20 cellular contexts compared by ENCODE assay signal in the genomic region with DNA sequence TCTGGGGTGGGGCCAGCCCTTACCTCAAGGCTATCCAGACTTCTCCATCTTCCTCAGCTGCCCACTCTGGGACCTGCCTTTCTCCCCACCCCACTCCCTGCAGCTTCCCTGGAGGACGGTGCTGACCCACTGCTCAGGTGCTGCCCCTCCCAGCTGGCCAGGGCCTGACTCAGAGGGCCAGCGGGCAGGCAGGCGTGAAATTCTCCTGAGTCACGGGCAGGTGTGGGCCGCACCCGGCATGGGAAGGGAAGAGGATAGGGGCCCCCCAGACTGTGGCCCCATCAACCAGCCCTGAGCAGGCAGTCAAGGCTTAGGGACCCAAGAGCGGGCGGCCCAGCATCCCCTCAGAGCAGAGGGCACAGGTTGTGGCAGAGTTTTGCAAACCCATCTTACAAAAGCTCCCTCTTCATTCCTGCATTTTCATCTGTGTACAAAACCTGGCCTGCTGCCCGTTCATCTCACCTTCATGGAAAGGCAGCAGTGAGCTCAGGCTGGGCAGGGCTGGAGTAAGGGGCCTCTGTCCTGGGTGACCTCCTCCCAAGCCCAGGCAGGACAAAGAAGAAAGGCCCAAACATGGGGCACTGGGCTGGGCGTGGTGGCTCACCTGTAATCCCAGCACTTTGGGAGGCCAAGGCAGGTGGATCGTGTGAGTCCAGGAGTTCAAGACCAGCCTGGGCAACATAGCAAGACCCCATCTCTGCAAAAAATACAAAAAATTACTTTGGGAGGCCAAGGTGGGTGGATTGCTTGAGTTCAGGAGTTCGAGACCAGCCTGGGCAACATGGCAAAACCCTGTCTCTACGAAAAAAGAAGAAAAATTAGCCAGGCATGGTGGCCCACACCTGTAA. TPM values are rescaled to one million over a fixed set of nuclear protein-coding genes. Genes with fewer than 3 reads are reported as not detected.
DNase-seq lines count a peak whose midpoint lies in the region; ATAC-seq and TF ChIP-seq lines count a peak whose summit lies in the region.
"Had no signal": no experiment of that assay in that cellular context is flagged by ENCODE, and none has a peak within 500 bp of the region (broad histone marks: within the 10 kb centered on the region; RNA-seq: fewer than 3 reads in every experiment).

No MANE protein-coding gene starts in this region.

- H3K4me1 ChIP-seq in parathyroid adenoma, result peaks cover 7% of the 10 kb centered on the region
- H3K4me1 ChIP-seq in CD8-positive, alpha-beta T cell (ENCODE audit: insufficient read depth, low read length), result no peaks in the 10 kb centered on the region
- peaks cover 20% of the 10 kb centered on the region for H3K4me1 ChIP-seq in mesenchymal stem cell (ENCODE audit: control insufficient read depth, insufficient read depth, low read depth, low read length)
- H3K4me1 ChIP-seq: prostate gland, upper lobe of left lung had no signal

- H3K9me3 Mint-ChIP-seq in CD8-positive, alpha-beta T cell, result no peaks in the 10 kb centered on the region
- H3K9me3 Mint-ChIP-seq: IgD-negative memory B cell; stimulated activated naive B cell treated with anti-CD40 and anti-IgM and Interleukin-4, amounts not matched to agents 10 μg/mL and 1 μg/mL and 100 μg/mL, for 72 hours had no signal

- no peak overlapping the region for H3K14ac ChIP-seq in mesenchymal stem cell (ENCODE audit: low read length in 2 of 2)

- no peaks in the 10 kb centered on the region for H3K27me3 ChIP-seq in parathyroid adenoma (ENCODE audit: control insufficient read depth, insufficient read depth, low read length)
- no peaks in the 10 kb centered on the region for H3K27me3 ChIP-seq in CD8-positive, alpha-beta T cell (ENCODE audit: insufficient read depth, low read length)
- no peaks in the 10 kb centered on the region for H3K27me3 ChIP-seq in mesenchymal stem cell (ENCODE audit: control insufficient read depth in 1 of 2, insufficient read depth in 1 of 2, low read length in 2 of 2)
- H3K27me3 ChIP-seq: upper lobe of left lung had no signal

- H3K9me3 ChIP-seq in parathyroid adenoma (ENCODE audit: control insufficient read depth, low read length) (no peaks in the 10 kb centered on the region), mesenchymal stem cell (ENCODE audit: control insufficient read depth, low read length) (no peaks in the 10 kb centered on the region)
- H3K9me3 ChIP-seq in CD8-positive, alpha-beta T cell (ENCODE audit: low read length), result no peaks in the 10 kb centered on the region
- H3K9me3 ChIP-seq: lower lobe of right lung, prostate gland, upper lobe of left lung had no signal

- H3K4me1 Mint-ChIP-seq in CD8-positive, alpha-beta T cell (ENCODE audit: low read depth), result no peaks in the 10 kb centered on the region
- H3K4me1 Mint-ChIP-seq: naive thymus-derived CD4-positive, alpha-beta T cell; stimulated activated naive B cell treated with anti-CD40 and anti-IgM and Interleukin-4, amounts not matched to agents 10 μg/mL and 1 μg/mL and 100 μg/mL, for 72 hours had no signal

- H4K8ac ChIP-seq in mesenchymal stem cell (ENCODE audit: low read length), result no peak overlapping the region

- no peak overlapping the region for H3K27ac Mint-ChIP-seq in CD8-positive, alpha-beta T cell
- H3K27ac Mint-ChIP-seq: IgD-negative memory B cell; naive thymus-derived CD4-positive, alpha-beta T cell; stimulated activated naive B cell treated with anti-CD40 and anti-IgM and Interleukin-4, amounts not matched to agents 10 μg/mL and 1 μg/mL and 100 μg/mL, for 72 hours had no signal

- no peak overlapping the region for H3K4me3 ChIP-seq in parathyroid adenoma (ENCODE audit: low read depth, low read length)
- H3K4me3 ChIP-seq in CD8-positive, alpha-beta T cell (ENCODE audit: low read depth, low read length), result no peak overlapping the region
- no peak overlapping the region for H3K4me3 ChIP-seq in mesenchymal stem cell (ENCODE audit: insufficient read depth in 1 of 2, low read depth in 1 of 2, low read length in 2 of 2)
- H3K4me3 ChIP-seq: lower lobe of right lung, prostate gland, upper lobe of left lung had no signal

- H4K91ac ChIP-seq in mesenchymal stem cell (ENCODE audit: low read length), result no peak overlapping the region

- no peak overlapping the region for H2BK5ac ChIP-seq in mesenchymal stem cell (ENCODE audit: low read depth, low read length, poor library complexity, severe bottlenecking)

- H3K79me1 ChIP-seq in mesenchymal stem cell (replicated peaks; ENCODE audit: low read length, poor library complexity, severe bottlenecking), result peaks cover 10% of the 10 kb centered on the region

- no peak overlapping the region for H2BK12ac ChIP-seq in mesenchymal stem cell (ENCODE audit: low read length in 2 of 2)

- POLR2A ChIA-PET in CD8-positive, alpha-beta T cell (lab: Charles Lee), result no interaction called here

- WGBS in mesenchymal stem cell, result 94% methylated on average over 12 of the region's 13 CpGs

- TF ChIP-seq CTCF in parathyroid adenoma (IDR thresholded peaks at IDR 0.05), result no peak
- TF ChIP-seq CTCF in CD8-positive, alpha-beta T cell (IDR thresholded peaks at IDR 0.05), result no peak

- H3K36me3 Mint-ChIP-seq in CD8-positive, alpha-beta T cell, result no peaks in the 10 kb centered on the region
- H3K36me3 Mint-ChIP-seq: naive thymus-derived CD4-positive, alpha-beta T cell; stimulated activated naive B cell treated with anti-CD40 and anti-IgM and Interleukin-4, amounts not matched to agents 10 μg/mL and 1 μg/mL and 100 μg/mL, for 72 hours had no signal

- H2AFZ ChIP-seq in parathyroid adenoma, result no peak overlapping the region
- H2AFZ ChIP-seq in mesenchymal stem cell (ENCODE audit: low read depth, low read length), result no peak overlapping the region

- intact Hi-C loops in CD8-positive, alpha-beta T cell (cut with DNase I, micrococcal nuclease), result no loop called here

- H3K27ac ChIP-seq in epithelial cell of prostate (peak overlapping the region; percentile 98), parathyroid adenoma (peak overlapping the region; percentile 47), mesenchymal stem cell (ENCODE audit: low read length, poor library complexity, severe bottlenecking) (no peak overlapping the region)
- H3K27ac ChIP-seq in CD8-positive, alpha-beta T cell (ENCODE audit: low read depth, low read length), result no peak overlapping the region
- H3K27ac ChIP-seq: lower lobe of right lung, prostate gland, upper lobe of left lung had no signal

- H3K36me3 ChIP-seq in parathyroid adenoma (ENCODE audit: control insufficient read depth, insufficient read depth, low read length) (no peaks in the 10 kb centered on the region), mesenchymal stem cell (ENCODE audit: control insufficient read depth in 1 of 2, insufficient read depth in 2 of 2, low read depth in 1 of 2, low read length in 2 of 2) (peaks cover 0 to 28% of the 10 kb centered on the region in 2 experiments)
- H3K36me3 ChIP-seq in CD8-positive, alpha-beta T cell (ENCODE audit: insufficient read depth, low read length), result no peaks in the 10 kb centered on the region
- H3K36me3 ChIP-seq: lower lobe of right lung, prostate gland, upper lobe of left lung had no signal

- no peaks in the 10 kb centered on the region for H3K27me3 Mint-ChIP-seq in CD8-positive, alpha-beta T cell (ENCODE audit: low read depth)
- H3K27me3 Mint-ChIP-seq: IgD-negative memory B cell; stimulated activated naive B cell treated with anti-CD40 and anti-IgM and Interleukin-4, amounts not matched to agents 10 μg/mL and 1 μg/mL and 100 μg/mL, for 72 hours had no signal

- no peak overlapping the region for H3K4ac ChIP-seq in mesenchymal stem cell (ENCODE audit: low read depth in 1 of 2, low read length in 2 of 2)

- no peak overlapping the region for H3K4me2 ChIP-seq in parathyroid adenoma (ENCODE audit: low read length)
- H3K4me2 ChIP-seq in mesenchymal stem cell (ENCODE audit: low read length, poor library complexity, severe bottlenecking), result no peak overlapping the region

- ATAC-seq in CD8-positive, alpha-beta T cell, result no peak
- ATAC-seq: naive thymus-derived CD4-positive, alpha-beta T cell; stimulated activated naive B cell treated with anti-CD40 and anti-IgM and Interleukin-4, amounts not matched to agents 10 μg/mL and 1 μg/mL and 100 μg/mL, for 72 hours had no signal

- H3K79me2 ChIP-seq in parathyroid adenoma, result no peaks in the 10 kb centered on the region

- no peak overlapping the region for H3K18ac ChIP-seq in mesenchymal stem cell (ENCODE audit: low read depth in 1 of 2, low read length in 2 of 2)

- H2BK120ac ChIP-seq in mesenchymal stem cell (ENCODE audit: low read depth, low read length), result no peak overlapping the region

- H3K4me3 Mint-ChIP-seq in CD8-positive, alpha-beta T cell, result no peak overlapping the region
- H3K4me3 Mint-ChIP-seq: IgD-negative memory B cell; naive thymus-derived CD4-positive, alpha-beta T cell; stimulated activated naive B cell treated with anti-CD40 and anti-IgM and Interleukin-4, amounts not matched to agents 10 μg/mL and 1 μg/mL and 100 μg/mL, for 72 hours had no signal

- no peak overlapping the region for H2AK5ac ChIP-seq in mesenchymal stem cell (ENCODE audit: low read length, severe bottlenecking)

- H3K9ac ChIP-seq in parathyroid adenoma (no peak overlapping the region), mesenchymal stem cell (ENCODE audit: low read length) (no peak overlapping the region)

- DNase-seq in COLO668 (lab: John Stamatoyannopoulos, UW; ENCODE audit: unreplicated experiment), result peak; percentile 44
- peak; percentile 57 for DNase-seq in LoVo (ENCODE audit: low spot score)
- DNase-seq in epithelial cell of prostate (ENCODE audit: low read depth, low spot score), result peak; percentile 60
- DNase-seq in CD8-positive, alpha-beta T cell, result no peak
- no peak for DNase-seq in T-helper 1 cell
- no peak for DNase-seq in mesenchymal stem cell
- no peak for DNase-seq in DMS114 treated with DMSO at 0.1 percent for 48 hours (lab: John Stamatoyannopoulos, UW; ENCODE audit: unreplicated experiment)
- DNase-seq: activated CD4-positive, alpha-beta T cell treated with anti-CD3 and anti-CD28 coated beads, Interleukin-2, amount 50 U/mL, for 4 hours; activated naive CD4-positive, alpha-beta T cell treated with anti-CD3 and anti-CD28 coated beads, Interleukin-2, amount 50 U/mL, for 16 hours; lower lobe of right lung; naive thymus-derived CD4-positive, alpha-beta T cell; NCI-H2171 treated with DMSO at 0.1 percent for 48 hours; NCI-H774; RPMI8226; stimulated activated naive B cell treated with anti-CD40 and anti-IgM and Interleukin-4, amounts not matched to agents 10 μg/mL and 1 μg/mL and 100 μg/mL, for 72 hours; upper lobe of left lung had no signal

- CTCF ChIA-PET in CD8-positive, alpha-beta T cell (lab: Charles Lee), result interaction anchor here (1.2 kb wide), 1 partner anchor 11 kb away, joined by 3 read pairs; no protein-coding TSS in a partner anchor

- H2BK15ac ChIP-seq in mesenchymal stem cell (ENCODE audit: low read depth, poor library complexity, severe bottlenecking), result no peak overlapping the region

- H3K23ac ChIP-seq in mesenchymal stem cell (ENCODE audit: low read length in 2 of 2), result no peak overlapping the region

RNA-seq across cellular contexts. Expression of a gene that starts 6.1 kb away (rescaled TPM):
- under 1 TPM in 1 of 2 experiments, not detected in 1; 0.62 TPM for total RNA-seq in CD8-positive, alpha-beta T cell
- 2.8 TPM for polyA plus RNA-seq in mesenchymal stem cell (2013, experiment 1 of 2)
- polyA plus RNA-seq in mesenchymal stem cell (2013, experiment 2 of 2), result 2.7 TPM
- total RNA-seq: G401 had no signal

RNA-seq across cellular contexts. Expression of a gene that starts 39.8 kb away (rescaled TPM):
- total RNA-seq in CD8-positive, alpha-beta T cell, result not detected
- polyA plus RNA-seq in mesenchymal stem cell (2013, experiment 1 of 2), result not detected
- not detected for polyA plus RNA-seq in mesenchymal stem cell (2013, experiment 2 of 2)
- total RNA-seq: lower lobe of right lung; naive thymus-derived CD4-positive, alpha-beta T cell had no signal
- polyA plus RNA-seq: IgD-negative memory B cell; naive thymus-derived CD4-positive, alpha-beta T cell had no signal

RNA-seq across cellular contexts. Expression of a gene that starts 56.3 kb away (rescaled TPM):
- total RNA-seq in CD8-positive, alpha-beta T cell, result 100 to 1,000 TPM; 412 to 431 TPM
- 30.6 TPM for polyA plus RNA-seq in mesenchymal stem cell (2013, experiment 1 of 2)
- polyA plus RNA-seq in mesenchymal stem cell (2013, experiment 2 of 2), result 28.6 TPM

Comparison
In these comparisons a context has a peak if more than half of its experiments do, and no peak if none do; other contexts are left out.
1. DNase-seq: peak in COLO668 (single experiment), LoVo (single experiment) and epithelial cell of prostate (single experiment); none in CD8-positive, alpha-beta T cell (0 of 7), T-helper 1 cell (0 of 5), mesenchymal stem cell (single experiment) and DMS114 treated with DMSO at 0.1 percent for 48 hours (single experiment).
2. H3K27ac ChIP-seq: peak in epithelial cell of prostate (single experiment) and parathyroid adenoma (single experiment); none in CD8-positive, alpha-beta T cell (single experiment) and mesenchymal stem cell (single experiment).